23 cellular contexts compared by ENCODE assay signal in genomic region chr1:157030728-157031127, GRCh38. TPM values are rescaled to one million over a fixed set of nuclear protein-coding genes. Genes with fewer than 3 reads are reported as not detected.
DNase-seq lines count a peak whose midpoint lies in the region; ATAC-seq, FAIRE-seq and TF ChIP-seq lines count a peak whose summit lies in the region.
"Had no signal": no experiment of that assay in that cellular context is flagged by ENCODE, and none has a peak within 500 bp of the region (broad histone marks: within the 10 kb centered on the region; RNA-seq: fewer than 3 reads in every experiment).

No MANE protein-coding gene starts in this region.

- peaks cover 25 to 33% of the 10 kb centered on the region in 2 donors for H3K36me3 Mint-ChIP-seq in CD14-positive monocyte
- H3K36me3 Mint-ChIP-seq: CD4-positive, alpha-beta memory T cell had no signal

- no peaks in the 10 kb centered on the region for H4K20me1 ChIP-seq in K562 (replicated peaks; ENCODE audit: control insufficient read depth, insufficient read depth, low read length)

- no peak overlapping the region for H4K12ac ChIP-seq in trophoblast cell (ENCODE audit: low read depth, low read length)

- no peaks in the 10 kb centered on the region for H3K27me3 Mint-ChIP-seq in CD14-positive monocyte (ENCODE audit: low read depth in 3 of 3)

- no peak overlapping the region for H3K18ac ChIP-seq in trophoblast cell (ENCODE audit: low read length)

- H3K9me3 ChIP-seq in HEK293 (ENCODE audit: control insufficient read depth, insufficient read depth, low read depth, low read length) (no peaks in the 10 kb centered on the region), WERI-Rb-1 (ENCODE audit: severe bottlenecking) (no peaks in the 10 kb centered on the region), K562 (replicated peaks; ENCODE audit: control insufficient read depth, insufficient read depth, low read depth, low read length) (no peaks in the 10 kb centered on the region), trophoblast cell (ENCODE audit: insufficient read depth, low read depth, low read length) (no peaks in the 10 kb centered on the region), transverse colon (no peaks in the 10 kb centered on the region)
- H3K9me3 ChIP-seq: A549; BE2C; BLaER1 treated with 17β-estradiol and CSF1 and Interleukin-3, amounts not matched to agents 10 nM and 100 nM had no signal

- in situ Hi-C loops in K562 (cut with MboI): no loop called here
- in situ Hi-C loops in transverse colon (cut with MboI; ENCODE audit: low pct_ligation_motif_present in 1 of 4, low pct_unique_long_range_greater_than_20kb in 1 of 4, low sequenced_read_pairs in 3 of 4): no loop called here

- H3K27ac ChIP-seq in HEK293 (ENCODE audit: extremely low read depth, low read depth, low read length) (no peak overlapping the region), WERI-Rb-1 (peak overlapping the region; percentile 45), K562 (ENCODE audit: extremely low read depth, low read depth, low read length) (no peak overlapping the region), trophoblast cell (ENCODE audit: low read depth, low read length) (no peak overlapping the region), transverse colon (no peak overlapping the region)
- H3K27ac ChIP-seq: A549; BLaER1 treated with 17β-estradiol and CSF1 and Interleukin-3, amounts not matched to agents 10 nM and 100 nM had no signal

- H3K4me1 ChIP-seq in HEK293 (ENCODE audit: control insufficient read depth, insufficient read depth, low read length) (no peaks in the 10 kb centered on the region), K562 (replicated peaks in 1 of 2; ENCODE audit: control insufficient read depth in 2 of 2, insufficient read depth in 2 of 2, low read length in 2 of 2) (peaks cover 0 to 19% of the 10 kb centered on the region in 2 experiments; a peak in 2 of 5 replicates), trophoblast cell (ENCODE audit: control insufficient read depth in 1 of 2, insufficient read depth in 2 of 2, low read length in 2 of 2) (no peaks in the 10 kb centered on the region), transverse colon (peaks cover 0 to 11% (median 4%) of the 10 kb centered on the region in 4 donors)
- H3K4me1 ChIP-seq: A549 had no signal

- BruUV-seq in K562 (replicated peaks; lab: Mats Ljungman, UMichigan): no TSS peak

- H3K36me3 ChIP-seq in HEK293 (ENCODE audit: control insufficient read depth in 2 of 2, insufficient read depth in 1 of 2, low read length in 2 of 2) (no peaks in the 10 kb centered on the region), WERI-Rb-1 (no peaks in the 10 kb centered on the region; the same call in none of the 2 replicates), K562 (ENCODE audit: control insufficient read depth, insufficient read depth, low read length) (no peaks in the 10 kb centered on the region), trophoblast cell (ENCODE audit: control insufficient read depth in 1 of 2, insufficient read depth in 2 of 2, low read length in 2 of 2) (peaks cover 0 to 3% of the 10 kb centered on the region in 2 experiments), transverse colon (no peaks in the 10 kb centered on the region)
- H3K36me3 ChIP-seq: BE2C had no signal

- TF ChIP-seq CTCF in HEK293 (tag by site-specific recombination; IDR thresholded peaks at IDR 0.05) (no peak), WERI-Rb-1 (IDR thresholded peaks at IDR 0.05; ENCODE audit: low read depth, low read length) (no peak), K562 (IDR thresholded peaks at IDR 0.05 in 2 of 3, conservative IDR thresholded peaks at IDR 0.05 in 1 of 3; ENCODE audit: insufficient read depth in 2 of 3, low read depth in 1 of 3, low read length in 3 of 3) (no peak), CD14-positive monocyte (IDR thresholded peaks at IDR 0.05) (no peak), transverse colon (IDR thresholded peaks at IDR 0.05) (no peak)

- peaks cover 2% of the 10 kb centered on the region; the same call in 1 of the 3 replicates for H3K79me2 ChIP-seq in K562 (ENCODE audit: control insufficient read depth, insufficient read depth, low read length)
- H3K79me2 ChIP-seq in trophoblast cell (ENCODE audit: control insufficient read depth, insufficient read depth, low read length, poor library complexity): no peaks in the 10 kb centered on the region

- peak; percentile 63 for DNase-seq in NCI-H82 treated with DMSO at 0.1 percent for 48 hours (lab: John Stamatoyannopoulos, UW; ENCODE audit: unreplicated experiment)
- DNase-seq in WERI-Rb-1: peak; percentile 53
- DNase-seq in K562 (ENCODE audit: extremely low read depth in 1 of 4, low spot score in 3 of 4): peak in 1 of 4 experiments; percentile 20
- no peak for DNase-seq in trophoblast cell
- no peak for DNase-seq in CD14-positive monocyte (ENCODE audit: low spot score)
- no peak for DNase-seq in transverse colon
- DNase-seq: 8988T; ACHN; AML-193; BE2C; Calu3; CD4-positive, alpha-beta memory T cell; COR-L47; DMS53; DMS79 treated with DMSO at 0.1 percent for 48 hours; GF-D8; H9 had no signal

- no peak for FAIRE-seq in K562 (lab: Jason Lieb, UNC)
- FAIRE-seq: A549, GM12892 had no signal

- H2AK5ac ChIP-seq in trophoblast cell (ENCODE audit: low read length): no peak overlapping the region

- no peak overlapping the region for H3K4ac ChIP-seq in trophoblast cell (ENCODE audit: low read depth, low read length)

- no peak for TF ChIP-seq EP300 in K562 (IDR thresholded peaks at IDR 0.05; ENCODE audit: low read length)
- no peak for TF ChIP-seq EP300 in transverse colon (IDR thresholded peaks at IDR 0.05; ENCODE audit: low read depth)

- no peak overlapping the region for H3K23ac ChIP-seq in trophoblast cell (ENCODE audit: low read length)

- H2AFZ ChIP-seq in K562 (ENCODE audit: low read depth, low read length) (no peak overlapping the region), trophoblast cell (ENCODE audit: insufficient read depth, low read length, poor library complexity) (no peak overlapping the region)
- H2AFZ ChIP-seq: GM23338 had no signal

- TF ChIP-seq RAD21 in K562 (CRISPR knock-in tag; conservative IDR thresholded peaks at IDR 0.05 in 1 of 2, IDR thresholded peaks at IDR 0.05 in 1 of 2): no peak

- H3K14ac ChIP-seq in trophoblast cell (ENCODE audit: low read length): no peak overlapping the region

- no peak overlapping the region for H2BK12ac ChIP-seq in trophoblast cell (ENCODE audit: low read length)

- no peak overlapping the region for H2BK5ac ChIP-seq in trophoblast cell (ENCODE audit: low read depth, low read length, poor library complexity)

- H3K4me2 ChIP-seq in K562 (ENCODE audit: insufficient read depth, low read length) (no peak overlapping the region), trophoblast cell (ENCODE audit: low read length) (no peak overlapping the region)
- H3K4me2 ChIP-seq: A549, GM23338 had no signal

- no peak overlapping the region for H2BK120ac ChIP-seq in trophoblast cell (ENCODE audit: insufficient read depth, low read length, poor library complexity)

- no peak for TF ChIP-seq POLR2A in K562 (conservative IDR thresholded peaks at IDR 0.05)
- no peak for TF ChIP-seq POLR2A in transverse colon (IDR thresholded peaks at IDR 0.05)

- no peak overlapping the region for H3K9ac ChIP-seq in K562 (ENCODE audit: insufficient read depth in 1 of 2, low read depth in 2 of 2, low read length in 2 of 2)
- no peak overlapping the region for H3K9ac ChIP-seq in trophoblast cell (ENCODE audit: low read length)
- H3K9ac ChIP-seq: BLaER1 treated with 17β-estradiol and CSF1 and Interleukin-3, amounts not matched to agents 10 nM and 100 nM had no signal

- H4K8ac ChIP-seq in trophoblast cell (ENCODE audit: low read depth, low read length): no peak overlapping the region

- H3K79me1 ChIP-seq in trophoblast cell (ENCODE audit: low read length): no peaks in the 10 kb centered on the region

- POLR2A ChIA-PET in HEK293 (lab: Yijun Ruan, JAX): interaction anchor here (1.2 kb wide), 1 partner anchor 9 kb away, joined by 4 read pairs; no protein-coding TSS in a partner anchor
- POLR2A ChIA-PET in K562 (lab: Yijun Ruan, JAX): interaction anchor here (0.5 kb wide), 1 partner anchor 28 kb away, joined by 3 read pairs; no protein-coding TSS in a partner anchor

- H3K4me1 Mint-ChIP-seq in CD14-positive monocyte: peaks cover 15% of the 10 kb centered on the region
- H3K4me1 Mint-ChIP-seq: CD4-positive, alpha-beta memory T cell had no signal

- CTCF ChIA-PET in HEK293 (lab: Yijun Ruan, JAX) (no interaction called here), K562 (lab: Yijun Ruan, JAX; ENCODE audit: low intra/inter-chr PET ratio) (no interaction called here)

- no peak overlapping the region for H3K4me3 Mint-ChIP-seq in CD14-positive monocyte
- H3K4me3 Mint-ChIP-seq: CD4-positive, alpha-beta memory T cell; GM23338; H9 had no signal

- no peaks in the 10 kb centered on the region for H3K9me3 Mint-ChIP-seq in CD14-positive monocyte
- H3K9me3 Mint-ChIP-seq: CD4-positive, alpha-beta memory T cell; GM23338; H9 had no signal

- H3K4me3 ChIP-seq in HEK293 (ENCODE audit: low read depth, low read length) (no peak overlapping the region), WERI-Rb-1 (ENCODE audit: low read depth, low read length) (no peak overlapping the region), K562 (no peak overlapping the region), trophoblast cell (ENCODE audit: low read depth, low read length) (no peak overlapping the region), transverse colon (no peak overlapping the region)
- H3K4me3 ChIP-seq: A549; BLaER1 treated with 17β-estradiol and CSF1 and Interleukin-3, amounts not matched to agents 10 nM and 100 nM; GM23338 had no signal

- H3K27ac Mint-ChIP-seq in CD14-positive monocyte: no peak overlapping the region
- H3K27ac Mint-ChIP-seq: CD4-positive, alpha-beta memory T cell; GM23338; H9 had no signal

- intact Hi-C loops in K562 (cut with micrococcal nuclease): no loop called here
- intact Hi-C loops in CD14-positive monocyte (cut with micrococcal nuclease): no loop called here
- intact Hi-C loops in transverse colon (cut with DNase I; ENCODE audit: low total_unique reads): no loop called here

- 72% methylated on average over 2 of the region's 2 CpGs for WGBS in K562 (ENCODE audit: insufficient coverage, low coverage, missing lambda C conversion rate)
- WGBS in trophoblast cell (ENCODE audit: extremely low coverage, insufficient coverage, insufficient read length): no CpG with 5 or more reads among the region's 2 CpGs
- WGBS in transverse colon (ENCODE audit: low coverage in 1 of 2), 2 donors: 97 to 100% methylated on average over 2 of the region's 2 CpGs

- no peaks in the 10 kb centered on the region for H3K9me1 ChIP-seq in K562 (ENCODE audit: control insufficient read depth, insufficient read depth, low read length)

- no peak for ATAC-seq in K562
- ATAC-seq: A549, GM23338, HCT116 had no signal

- H3K27me3 ChIP-seq in WERI-Rb-1 (ENCODE audit: insufficient read depth, low read depth, severe bottlenecking) (no peaks in the 10 kb centered on the region), K562 (ENCODE audit: control insufficient read depth in 2 of 2, insufficient read depth in 2 of 2, low read length in 2 of 2) (no peaks in the 10 kb centered on the region), trophoblast cell (ENCODE audit: insufficient read depth, low read length) (no peaks in the 10 kb centered on the region), transverse colon (no peaks in the 10 kb centered on the region)
- H3K27me3 ChIP-seq: BE2C; BLaER1 treated with 17β-estradiol and CSF1 and Interleukin-3, amounts not matched to agents 10 nM and 100 nM had no signal

- H4K91ac ChIP-seq in trophoblast cell (ENCODE audit: low read depth, low read length): no peak overlapping the region

RNA-seq across cellular contexts. Expression of gene ARHGEF11, which starts 14.8 kb away (rescaled TPM):
- 48.2 and 93.0 TPM in 2 replicates for total RNA-seq in K562 (2011; cell fraction: chromatin; rRNA removed; ENCODE audit: low replicate concordance)
- 39.5 and 40.2 TPM in 2 replicates for total RNA-seq in K562 (2011; cell fraction: nucleolus; rRNA removed)
- total RNA-seq in K562 (2011; cell fraction: nucleoplasm; rRNA removed): 36.0 and 45.0 TPM in 2 replicates
- 10.2 and 11.1 TPM in 2 replicates for total RNA-seq in K562 (2014; rRNA removed)
- 6.7 and 7.0 TPM in 2 replicates for total RNA-seq in K562 (2014; rRNA removed; fragmentation: Illumina TruSeq; extraction: Trizol)
- total RNA-seq in K562 (2015; rRNA removed; fragmentation: Illumina TruSeq; extraction: Trizol): 10.3 and 13.0 TPM in 2 replicates
- total RNA-seq in K562 (2021): 13.2 and 15.5 TPM in 2 replicates
- polyA plus RNA-seq in K562 (2011; rRNA removed): 7.2 and 12.1 TPM in 2 replicates
- polyA plus RNA-seq in K562 (2011; cell fraction: cytosol; rRNA removed): 5.2 and 8.3 TPM in 2 replicates
- polyA plus RNA-seq in K562 (2011; cell fraction: nucleus; rRNA removed): 49.1 and 62.1 TPM in 2 replicates
- polyA plus RNA-seq in K562 (2012): 9.2 and 16.7 TPM in 2 replicates
- polyA plus RNA-seq in K562 (2014; fragmentation: Illumina TruSeq; extraction: Trizol): 9.6 TPM in 2 replicates
- under 1 TPM; 0.14 to 0.48 TPM for polyA plus RNA-seq in K562 (2014; fragmentation: Nextera tagmentation; extraction: Ambion mirVana)
- polyA plus RNA-seq in K562 (2014; rRNA removed): 8.2 and 9.0 TPM in 2 replicates
- 10.2 and 12.3 TPM in 2 replicates for polyA minus RNA-seq in K562 (2011; rRNA and poly(A)+ RNA removed)
- 8.0 and 11.0 TPM in 2 replicates for polyA minus RNA-seq in K562 (2011; cell fraction: cytosol; rRNA and poly(A)+ RNA removed)
- 25.3 and 34.3 TPM in 2 replicates for polyA minus RNA-seq in K562 (2011; cell fraction: nucleus; rRNA and poly(A)+ RNA removed)
- 8.7 and 8.8 TPM in 2 replicates for polyA plus RNA-seq in trophoblast cell (2013)
- 10 to 100 TPM; 17.0 to 17.7 TPM for polyA plus RNA-seq in CD14-positive monocyte
- total RNA-seq in transverse colon: 10 to 100 TPM; 52.6 to 82.8 (median 62.1) TPM

Comparison
In these comparisons a context has a peak if more than half of its experiments do, and no peak if none do; other contexts are left out.
1. DNase-seq: peak in NCI-H82 treated with DMSO at 0.1 percent for 48 hours (single experiment) and WERI-Rb-1 (single experiment); none in trophoblast cell (0 of 2), CD14-positive monocyte (single experiment) and transverse colon (single experiment).